Comparison of ENCODE assay signal across 22 cellular contexts in genomic region chr1:56329970-56330369, GRCh38.
A peak's percentile ranks its signal among the peaks of the same experiment; 100 is the strongest.
DNase-seq lines count a peak whose midpoint lies in the region; ATAC-seq and TF ChIP-seq lines count a peak whose summit lies in the region.
"Had no signal": no experiment of that assay in that cellular context is flagged by ENCODE, and none has a peak within 500 bp of the region (broad histone marks: within the 10 kb centered on the region; RNA-seq: fewer than 3 reads in every experiment).

No MANE protein-coding gene starts in this region.

- CTCF ChIA-PET in PC-9 (lab: Charles Lee): no interaction called here

- intact Hi-C loops in PC-9 (cut with micrococcal nuclease; ENCODE audit: unreplicated experiment): loop anchor here (2.0 to 5.0 kb wide), 5 partner anchors 43 to 901 kb away; partner anchors contain the start of gene PLPP3

- POLR2A ChIA-PET in PC-9 (lab: Charles Lee; ENCODE audit: unreplicated experiment): interaction anchor here (0.7 kb wide), 1 partner anchor 192 kb away, joined by 3 read pairs; no protein-coding TSS in a partner anchor

- H3F3A ChIP-seq in PC-9 (ENCODE audit: insufficient read depth, low read depth) (peaks cover 17% of the 10 kb centered on the region), MM.1S (ENCODE audit: insufficient read depth, low read length) (no peaks in the 10 kb centered on the region)

- H3K79me2 ChIP-seq in PC-9 (ENCODE audit: low read depth) (no peaks in the 10 kb centered on the region), MM.1S (ENCODE audit: low read length) (no peaks in the 10 kb centered on the region)

- H3K36me3 ChIP-seq in PC-9 (ENCODE audit: low read depth) (no peaks in the 10 kb centered on the region), MM.1S (replicated peaks; ENCODE audit: insufficient read depth, low read length) (no peaks in the 10 kb centered on the region)
- H3K36me3 ChIP-seq: cardiac muscle cell, esophagus muscularis mucosa, Peyer's patch, tibial artery had no signal

- H3K9me2 ChIP-seq in PC-9 (ENCODE audit: insufficient read depth): peaks cover 4% of the 10 kb centered on the region; the same call in 1 of the 2 replicates
- no peaks in the 10 kb centered on the region for H3K9me2 ChIP-seq in MM.1S (replicated peaks; ENCODE audit: insufficient read depth, low read length)

- H2AFZ ChIP-seq in PC-9 (no peak overlapping the region), MM.1S (ENCODE audit: low read length) (no peak overlapping the region)

- H4K20me1 ChIP-seq in PC-9 (ENCODE audit: insufficient read depth) (no peaks in the 10 kb centered on the region), MM.1S (ENCODE audit: insufficient read depth, low read length) (no peaks in the 10 kb centered on the region)

- H3K9ac ChIP-seq in MM.1S (ENCODE audit: low read length): no peak overlapping the region
- H3K9ac ChIP-seq: KMS-11 had no signal

- no TSS peak for BruUV-seq in PC-9 (replicated peaks; lab: Mats Ljungman, UMichigan)

- no peak overlapping the region; the same call in 1 of the 2 replicates for H3K27ac ChIP-seq in PC-9
- no peak overlapping the region for H3K27ac ChIP-seq in MM.1S (ENCODE audit: low read length)
- H3K27ac ChIP-seq: esophagus muscularis mucosa, KMS-11, Peyer's patch, tibial artery had no signal

- H3K4me1 ChIP-seq in PC-9 (replicated peaks; ENCODE audit: insufficient read depth) (peaks cover 46% of the 10 kb centered on the region), MM.1S (ENCODE audit: low read length) (no peaks in the 10 kb centered on the region)
- H3K4me1 ChIP-seq: Peyer's patch had no signal

- DNase-seq in PC-9: no peak
- DNase-seq in fibroblast of gingiva (ENCODE audit: low read depth): peak; percentile 7
- DNase-seq in renal cortical epithelial cell (ENCODE audit: low read depth): peak; percentile 68
- no peak for DNase-seq in NCI-H1105 treated with DMSO at 0.1 percent for 48 hours (lab: John Stamatoyannopoulos, UW)
- no peak for DNase-seq in OCI-M1 (lab: John Stamatoyannopoulos, UW)
- no peak for DNase-seq in MM.1S
- DNase-seq: activated CD4-positive, alpha-beta T cell treated with anti-CD3 and anti-CD28 coated beads, Interleukin-2, amount 10 ng/mL, durations not matched to agents 7 days and 5 days; activated CD8-positive, alpha-beta memory T cell treated with anti-CD3 and anti-CD28 coated beads, Interleukin-2, amount 50 U/mL, for 4 hours; activated effector memory CD4-positive, alpha-beta T cell treated with Interleukin-2 at 50 U/mL for 16 hours; AML-193; islet precursor cell; naive B cell; NCI-H1417; Peyer's patch; stimulated activated CD4-positive, alpha-beta T cell treated with anti-CD3 and anti-CD28 coated beads, Interleukin-2, amount 100 ng/mL, for 24 hours; stimulated activated naive CD8-positive, alpha-beta T cell treated with anti-CD3 and anti-CD28 coated beads, Interleukin-15, Interleukin-2, amounts not matched to agents 100 U/mL and 50 U/mL, for 24 hours; SW 1271; tibial artery had no signal

- H3K4me3 ChIP-seq in PC-9 (no peak overlapping the region), MM.1S (ENCODE audit: low read length) (no peak overlapping the region)
- H3K4me3 ChIP-seq: cardiac muscle cell, esophagus muscularis mucosa, Peyer's patch, tibial artery had no signal

- H3K4me2 ChIP-seq in PC-9 (peak overlapping the region; percentile 43), MM.1S (ENCODE audit: low read depth, low read length) (no peak overlapping the region)
- H3K4me2 ChIP-seq: KMS-11 had no signal

- TF ChIP-seq CTCF in PC-9 (conservative IDR thresholded peaks at IDR 0.05): no peak
- no peak for TF ChIP-seq CTCF in MM.1S (IDR thresholded peaks at IDR 0.05; ENCODE audit: low read length)

- H3K27me3 ChIP-seq in PC-9 (ENCODE audit: insufficient read depth, low read depth) (no peaks in the 10 kb centered on the region), MM.1S (replicated peaks; ENCODE audit: insufficient read depth, low read length) (no peaks in the 10 kb centered on the region)
- H3K27me3 ChIP-seq: cardiac muscle cell, esophagus muscularis mucosa, Peyer's patch, tibial artery had no signal

- H3K9me3 ChIP-seq in PC-9 (ENCODE audit: insufficient read depth, low read depth) (no peaks in the 10 kb centered on the region), MM.1S (replicated peaks; ENCODE audit: insufficient read depth, low read length) (no peaks in the 10 kb centered on the region)
- H3K9me3 ChIP-seq: esophagus muscularis mucosa, Peyer's patch, tibial artery had no signal

- ATAC-seq in HG03139 (IDR thresholded peaks at IDR 0.05; ENCODE audit: unreplicated experiment): peak; percentile 9
- ATAC-seq: stimulated activated naive CD8-positive, alpha-beta T cell treated with anti-CD3 and anti-CD28 coated beads, Interleukin-15, Interleukin-2, amounts not matched to agents 100 U/mL and 50 U/mL, for 24 hours had no signal

Comparison
In these comparisons a context has a peak if more than half of its experiments do, and no peak if none do; other contexts are left out.
1. DNase-seq: peak in fibroblast of gingiva (single experiment) and renal cortical epithelial cell (single experiment); none in PC-9 (0 of 2), NCI-H1105 treated with DMSO at 0.1 percent for 48 hours (single experiment), OCI-M1 (single experiment) and MM.1S (single experiment).